ENCODE assay signal across 1 cellular context in the genomic region with DNA sequence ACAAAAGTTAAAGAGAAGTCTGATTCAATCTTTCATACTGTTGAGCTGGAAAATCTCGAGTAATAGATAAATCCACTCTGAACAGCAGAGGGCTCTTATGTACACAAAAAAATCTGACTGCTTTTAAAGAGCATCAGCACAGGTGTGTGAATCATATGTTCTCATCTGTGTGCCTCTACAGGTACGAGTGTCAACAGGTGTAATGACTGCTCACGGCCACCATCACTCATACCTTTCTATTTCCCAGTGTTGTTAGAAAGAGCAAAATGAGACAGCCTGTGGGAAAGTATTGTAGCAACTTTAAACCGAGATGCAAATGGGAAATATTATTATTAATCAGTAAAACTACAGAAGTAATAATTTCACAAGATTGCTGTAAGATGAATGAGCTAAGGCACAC.
TF ChIP-seq lines count a peak whose summit lies in the region.

No MANE protein-coding gene starts in this region.

TF ChIP-seq in H1, 55 proteins besides CTCF, POLR2A, EP300 and RAD21:
- TF ChIP-seq SIN3A (conservative IDR thresholded peaks at IDR 0.05 in 1 of 2, IDR thresholded peaks at IDR 0.05 in 1 of 2; ENCODE audit: low read depth in 1 of 2, low read length in 2 of 2) (no peak), ZNF274 (IDR thresholded peaks at IDR 0.05; ENCODE audit: borderline replicate concordance, extremely low read depth, low read length) (no peak), RXRA (IDR thresholded peaks at IDR 0.05; ENCODE audit: insufficient read depth, low read depth, low read length) (no peak), RNF2 (IDR thresholded peaks at IDR 0.05; ENCODE audit: borderline replicate concordance, low read depth, low read length, missing control alignments, poor library complexity, severe bottlenecking) (no peak), EZH2 (IDR thresholded peaks at IDR 0.05; ENCODE audit: low read depth, low read length, severe bottlenecking) (no peak), EGR1 (IDR thresholded peaks at IDR 0.05; ENCODE audit: borderline replicate concordance, low read depth, low read length) (no peak), BRCA1 (IDR thresholded peaks at IDR 0.05; ENCODE audit: low read depth, low read length) (no peak), POLR2AphosphoS5 (IDR thresholded peaks at IDR 0.05; ENCODE audit: low read depth, low read length) (no peak), PHF8 (conservative IDR thresholded peaks at IDR 0.05; ENCODE audit: low read depth, low read length) (no peak), KDM5A (IDR thresholded peaks at IDR 0.05; ENCODE audit: low read length) (no peak), SRF (IDR thresholded peaks at IDR 0.05; ENCODE audit: low read depth, low read length) (no peak), TBP (IDR thresholded peaks at IDR 0.05; ENCODE audit: low read depth, low read length) (no peak), JUN (IDR thresholded peaks at IDR 0.05; ENCODE audit: low read depth, low read length) (no peak)
